Comparison of ENCODE assay signal across 34 cellular contexts in genomic region chr5:155489949-155490348, GRCh38.
"Had no signal": no experiment of that assay in that cellular context is flagged by ENCODE, and none has a peak within 500 bp of the region (broad histone marks: within the 10 kb centered on the region; RNA-seq: fewer than 3 reads in every experiment).

No MANE protein-coding gene starts in this region.

- H3K27ac ChIP-seq: adrenal gland, body of pancreas, breast epithelium, Peyer's patch, RWPE1, SJCRH30, SK-N-MC had no signal

- H3K4me1 ChIP-seq: adrenal gland, body of pancreas, breast epithelium, Peyer's patch, SJCRH30 had no signal

- DNase-seq: activated CD4-positive, alpha-beta memory T cell treated with anti-CD3 and anti-CD28 coated beads for 36 hours; activated CD4-positive, alpha-beta T cell treated with anti-CD3 and anti-CD28 coated beads for 36 hours; activated CD4-positive, alpha-beta T cell treated with anti-CD3 and anti-CD28 coated beads, Interleukin-2, amount 50 U/mL, for 1 hour; activated CD8-positive, alpha-beta memory T cell treated with anti-CD3 and anti-CD28 coated beads, Interleukin-2, amount 50 U/mL, for 4 hours; activated gamma-delta T cell treated with Interleukin-2 at 50 U/mL for 16 hours; activated naive CD4-positive, alpha-beta T cell treated with anti-CD3 and anti-CD28 coated beads for 36 hours; activated T-cell treated with anti-CD3 and anti-CD28 coated beads for 4 hours; activated T-cell treated with anti-CD3 and anti-CD28 coated beads, Interleukin-2, amount 50 U/mL, for 4 hours; adrenal gland; body of pancreas; caudate nucleus; Kasumi-1; KG1; MG63; NCI-H1048; NCI-H1105 treated with DMSO at 0.1 percent for 48 hours; NCI-H1436; NCI-H1694; NCI-H1930; NCI-H2081 treated with DMSO at 0.1 percent for 48 hours; NCI-H226; NCI-H446 treated with DMSO at 0.1 percent for 48 hours; NCI-H524; NCI-H69; PC-3; Peyer's patch; SHP77; SJCRH30 had no signal

- ATAC-seq: activated CD4-positive, alpha-beta T cell treated with anti-CD3 and anti-CD28 coated beads for 36 hours; activated CD4-positive, CD25-positive, alpha-beta regulatory T cell treated with anti-CD3 and anti-CD28 coated beads, Interleukin-2, amount 50 U/mL, for 24 hours; activated naive CD4-positive, alpha-beta T cell treated with anti-CD3 and anti-CD28 coated beads, Interleukin-2, amount 50 U/mL, for 72 hours; activated T-cell treated with anti-CD3 and anti-CD28 coated beads, Interleukin-2, amount 50 U/mL, for 4 hours; body of pancreas; PC-3; WTC11 had no signal

- H3K4me3 ChIP-seq: adrenal gland, body of pancreas, breast epithelium, MG63, Peyer's patch, SJCRH30, SK-N-MC had no signal

- H3K27me3 ChIP-seq: adrenal gland, body of pancreas, breast epithelium, Peyer's patch, SJCRH30 had no signal

- H3K36me3 ChIP-seq: adrenal gland, breast epithelium, MG63, Peyer's patch, SJCRH30 had no signal

- H3K9me3 ChIP-seq: adrenal gland, body of pancreas, breast epithelium, MG63, Peyer's patch, SJCRH30 had no signal
